ENCODE assay signal across 9 cellular contexts in genomic region chr3:181726351-181727121, GRCh38. TPM values are rescaled to one million over a fixed set of nuclear protein-coding genes. Genes with fewer than 3 reads are reported as not detected.
DNase-seq lines count a peak whose midpoint lies in the region; ATAC-seq, FAIRE-seq and TF ChIP-seq lines count a peak whose summit lies in the region.
"Had no signal": no experiment of that assay in that cellular context is flagged by ENCODE, and none has a peak within 500 bp of the region (broad histone marks: within the 10 kb centered on the region; RNA-seq: fewer than 3 reads in every experiment).

No MANE protein-coding gene starts in this region.

- TF ChIP-seq CTCF in activated B cell treated with CpG ODN at 0.5 μM for 24 hours (IDR thresholded peaks at IDR 0.05) (no peak), pancreas (IDR thresholded peaks at IDR 0.05) (no peak)

- no peak overlapping the region for H3K27ac Mint-ChIP-seq in activated B cell treated with CpG ODN at 0.5 μM for 24 hours
- no peak overlapping the region for H3K27ac Mint-ChIP-seq in stimulated activated effector memory CD8-positive, alpha-beta T cell treated with anti-CD3 and anti-CD28 coated beads, Interleukin-12 subunit alpha, Interleukin-12 subunit beta, amount 100 ng/mL, for 72 hours

- no peaks in the 10 kb centered on the region for H3K36me3 Mint-ChIP-seq in activated B cell treated with CpG ODN at 0.5 μM for 24 hours (ENCODE audit: low read depth)
- H3K36me3 Mint-ChIP-seq in stimulated activated effector memory CD8-positive, alpha-beta T cell treated with anti-CD3 and anti-CD28 coated beads, Interleukin-12 subunit alpha, Interleukin-12 subunit beta, amount 100 ng/mL, for 72 hours, result no peaks in the 10 kb centered on the region

- intact Hi-C loops in activated B cell treated with CpG ODN at 0.5 μM for 24 hours (cut with micrococcal nuclease) (loop anchor here (1.0 to 5.0 kb wide), 3 partner anchors 18 to 957 kb away; no protein-coding TSS in a partner anchor), pancreas (cut with DNase I) (no loop called here)

- no peaks in the 10 kb centered on the region for H3K9me3 ChIP-seq in iPS-15b (ENCODE audit: control insufficient read depth, insufficient read depth, low read length)
- H3K9me3 ChIP-seq in pancreas, result no peaks in the 10 kb centered on the region

- H3K36me3 ChIP-seq in iPS-15b (ENCODE audit: control insufficient read depth, insufficient read depth, low read length), result no peaks in the 10 kb centered on the region
- H3K36me3 ChIP-seq in pancreas, result no peaks in the 10 kb centered on the region

- peak; percentile 29 for DNase-seq in NCI-H82 (lab: John Stamatoyannopoulos, UW)
- DNase-seq in NCI-H82 treated with DMSO at 0.1 percent for 48 hours (lab: John Stamatoyannopoulos, UW; ENCODE audit: unreplicated experiment), result no peak
- no peak for DNase-seq in activated B cell treated with CpG ODN at 0.5 μM for 24 hours
- no peak for DNase-seq in stimulated activated effector memory CD8-positive, alpha-beta T cell treated with anti-CD3 and anti-CD28 coated beads, Interleukin-12 subunit alpha, Interleukin-12 subunit beta, amount 100 ng/mL, for 72 hours (ENCODE audit: low spot score in 2 of 2)
- no peak for DNase-seq in pancreas
- DNase-seq in COLO668 (lab: John Stamatoyannopoulos, UW; ENCODE audit: unreplicated experiment), result no peak

- FAIRE-seq in pancreas (lab: Jason Lieb, UNC), result no peak

- POLR2A ChIA-PET in activated B cell treated with CpG ODN at 0.5 μM for 24 hours (lab: Charles Lee), result interaction anchor here (0.7 kb wide), 3 partner anchors 24 to 564 kb away, joined by 3 to 11 read pairs (median 4); no protein-coding TSS in a partner anchor

- H3K4me1 ChIP-seq in iPS-15b (ENCODE audit: control insufficient read depth, insufficient read depth, low read length) (peaks cover 58% of the 10 kb centered on the region), pancreas (no peaks in the 10 kb centered on the region)

- peaks cover 3% of the 10 kb centered on the region for H3K9me3 Mint-ChIP-seq in activated B cell treated with CpG ODN at 0.5 μM for 24 hours
- H3K9me3 Mint-ChIP-seq in stimulated activated effector memory CD8-positive, alpha-beta T cell treated with anti-CD3 and anti-CD28 coated beads, Interleukin-12 subunit alpha, Interleukin-12 subunit beta, amount 100 ng/mL, for 72 hours, result peaks cover 5% of the 10 kb centered on the region

- H3K4me3 ChIP-seq in iPS-15b (ENCODE audit: low read depth, low read length) (peak overlapping the region; percentile 71), pancreas (peak overlapping the region in 1 of 4 donors; percentile 22)

- WGBS in pancreas, 2 donors, result 8 to 9% methylated on average over 45 to 47 of the region's 47 CpGs

- peaks cover 40% of the 10 kb centered on the region for H3K27me3 ChIP-seq in iPS-15b (ENCODE audit: control insufficient read depth, insufficient read depth, low read length)
- H3K27me3 ChIP-seq in pancreas, result peaks cover 17 to 77% (median 27%) of the 10 kb centered on the region in 4 donors

- CTCF ChIA-PET in activated B cell treated with CpG ODN at 0.5 μM for 24 hours (lab: Charles Lee), result no interaction called here

- peak overlapping the region; percentile 84 for H3K4me3 Mint-ChIP-seq in activated B cell treated with CpG ODN at 0.5 μM for 24 hours
- H3K4me3 Mint-ChIP-seq in stimulated activated effector memory CD8-positive, alpha-beta T cell treated with anti-CD3 and anti-CD28 coated beads, Interleukin-12 subunit alpha, Interleukin-12 subunit beta, amount 100 ng/mL, for 72 hours, result peak overlapping the region; percentile 37

- H3K27me3 Mint-ChIP-seq in activated B cell treated with CpG ODN at 0.5 μM for 24 hours, result peaks cover 82% of the 10 kb centered on the region

- no peak overlapping the region for H3K27ac ChIP-seq in pancreas

- no peak overlapping the region for H3K9ac ChIP-seq in iPS-15b (ENCODE audit: low read depth, low read length)

- ATAC-seq in activated B cell treated with CpG ODN at 0.5 μM for 24 hours (ENCODE audit: low read depth) (no peak), pancreas (no peak), GM18868 (IDR thresholded peaks at IDR 0.05; ENCODE audit: unreplicated experiment) (no peak)
- no peak for ATAC-seq in stimulated activated effector memory CD8-positive, alpha-beta T cell treated with anti-CD3 and anti-CD28 coated beads, Interleukin-12 subunit alpha, Interleukin-12 subunit beta, amount 100 ng/mL, for 72 hours

- H3K4me1 Mint-ChIP-seq in activated B cell treated with CpG ODN at 0.5 μM for 24 hours, result peaks cover 17% of the 10 kb centered on the region
- peaks cover 8% of the 10 kb centered on the region for H3K4me1 Mint-ChIP-seq in stimulated activated effector memory CD8-positive, alpha-beta T cell treated with anti-CD3 and anti-CD28 coated beads, Interleukin-12 subunit alpha, Interleukin-12 subunit beta, amount 100 ng/mL, for 72 hours

RNA-seq across cellular contexts. Expression of gene SOX2, which starts 14.8 kb away (rescaled TPM):
- total RNA-seq in activated B cell treated with CpG ODN at 0.5 μM for 24 hours (not detected in 2 replicates), pancreas (under 1 TPM in 3 of 6 donors, not detected in 3; 0.06 to 0.35 (median 0.09) TPM)
- under 1 TPM; 0.04 to 0.35 TPM for polyA plus RNA-seq in pancreas
- total RNA-seq: dermis microvascular lymphatic vessel endothelial cell had no signal
